ENCODE assay signal across 1 cellular context in the genomic region with DNA sequence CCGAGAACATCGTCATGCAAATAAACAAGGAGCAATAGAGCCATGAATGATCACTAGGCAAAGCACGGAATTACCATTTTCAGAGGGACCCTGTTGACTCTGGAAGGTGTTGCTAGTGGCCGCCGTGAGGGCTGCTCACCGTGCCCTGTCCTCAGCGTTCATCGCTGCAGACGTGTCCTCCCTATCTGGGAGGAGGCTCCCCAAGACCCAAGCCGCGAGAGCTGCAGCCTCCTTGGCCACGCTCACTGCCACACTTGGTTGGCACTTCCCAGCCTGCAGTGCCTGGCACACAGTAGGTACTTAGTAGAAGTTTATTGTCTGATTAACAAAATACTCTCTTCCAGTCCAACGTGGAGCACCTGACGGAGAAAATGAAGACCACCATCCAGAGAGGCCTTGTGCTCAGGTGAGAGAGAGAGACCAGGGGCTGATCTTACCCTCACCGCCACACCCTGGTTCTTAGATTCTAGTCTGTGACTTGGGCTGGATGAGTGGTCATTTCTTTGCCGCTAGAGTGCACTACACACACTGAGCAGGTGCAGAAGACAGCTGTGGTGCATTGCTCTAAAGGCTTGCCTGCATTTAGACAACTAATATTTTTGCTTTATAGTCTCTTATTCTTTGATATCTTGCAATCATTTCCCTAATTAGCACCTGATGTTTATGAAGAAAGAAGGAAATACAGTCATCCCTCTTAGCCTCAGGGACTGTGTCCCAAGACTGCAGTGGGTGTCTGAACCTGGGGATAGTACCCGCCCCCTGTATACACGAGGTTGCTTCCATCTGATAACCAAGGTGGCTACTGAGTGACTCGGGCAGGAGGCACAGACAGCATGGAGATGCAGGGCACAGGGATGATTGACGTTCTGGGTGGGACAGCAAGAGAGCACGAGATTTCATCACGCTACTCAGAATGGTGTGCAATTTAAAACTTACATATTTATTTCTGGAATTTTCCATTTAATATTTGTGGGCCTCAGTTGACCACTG.
TF ChIP-seq lines count a peak whose summit lies in the region.

No MANE protein-coding gene starts in this region.

TF ChIP-seq in K562, 482 proteins besides CTCF, POLR2A, EP300 and RAD21:
- 0 out of 2 replicates have a peak, but pooled peaks have one; percentile 16 for TF ChIP-seq FOSL1 (tag; conservative IDR thresholded peaks at IDR 0.05)
- TF ChIP-seq POLR2G (IDR thresholded peaks at IDR 0.05; ENCODE audit: low read depth, low read length), result 0 out of 2 replicates have a peak, but pooled peaks have one; percentile 28
- TF ChIP-seq ZKSCAN1 (IDR thresholded peaks at IDR 0.05; ENCODE audit: low read depth, low read length), result 0 out of 2 replicates have a peak, but pooled peaks have one; percentile 32
- TF ChIP-seq, protein P1, sequence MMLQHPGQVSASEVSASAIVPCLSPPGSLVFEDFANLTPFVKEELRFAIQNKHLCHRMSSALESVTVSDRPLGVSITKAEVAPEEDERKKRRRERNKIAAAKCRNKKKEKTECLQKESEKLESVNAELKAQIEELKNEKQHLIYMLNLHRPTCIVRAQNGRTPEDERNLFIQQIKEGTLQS (IDR thresholded peaks at IDR 0.05), result no peak
- TF ChIP-seq, protein P1 (CRISPR knock-in tag; conservative IDR thresholded peaks at IDR 0.05), result no peak
- no peak for TF ChIP-seq BACH1 (tag; IDR thresholded peaks at IDR 0.05)
